ENCODE assay signal across 1 cellular context in genomic region chr1:209062863-209063262, GRCh38.
A peak's percentile ranks its signal among the peaks of the same experiment; 100 is the strongest.
TF ChIP-seq lines count a peak whose summit lies in the region.

No MANE protein-coding gene starts in this region.

TF ChIP-seq in GM12878, 131 proteins besides CTCF, POLR2A, EP300 and RAD21 (continued from another document):
- no peak for TF ChIP-seq USF2 (IDR thresholded peaks at IDR 0.05; ENCODE audit: borderline replicate concordance, low read depth, low read length)
- no peak for TF ChIP-seq MYC (IDR thresholded peaks at IDR 0.05; ENCODE audit: insufficient read depth, insufficient read length, insufficient replicate concordance, low read length, severe bottlenecking)
- TF ChIP-seq NFIC (IDR thresholded peaks at IDR 0.05; ENCODE audit: low read depth, low read length): peak; percentile 42; the same call in 1 of the 2 replicates
- TF ChIP-seq BACH1 (IDR thresholded peaks at IDR 0.05; ENCODE audit: borderline replicate concordance): no peak
- no peak for TF ChIP-seq ZNF274 (IDR thresholded peaks at IDR 0.05; ENCODE audit: insufficient read depth, insufficient read length)
- TF ChIP-seq MYB (IDR thresholded peaks at IDR 0.05; ENCODE audit: borderline replicate concordance, low read depth, low read length): no peak
- 0 out of 2 replicates have a peak, but pooled peaks have one; percentile 28 for TF ChIP-seq CREB1 (IDR thresholded peaks at IDR 0.05; ENCODE audit: low read depth)
- peak; percentile 75; the same call in 1 of the 2 replicates for TF ChIP-seq FOXM1 (IDR thresholded peaks at IDR 0.05; ENCODE audit: low read depth, low read length)
- no peak for TF ChIP-seq ESRRA (IDR thresholded peaks at IDR 0.05; ENCODE audit: low read length)
- no peak for TF ChIP-seq RELA (IDR thresholded peaks at IDR 0.05; ENCODE audit: borderline replicate concordance, partially characterized antibody)
- no peak for TF ChIP-seq POLR2AphosphoS2 (IDR thresholded peaks at IDR 0.05; ENCODE audit: low read depth, low read length)
- TF ChIP-seq SMARCA5 (IDR thresholded peaks at IDR 0.05): no peak
- 0 out of 2 replicates have a peak, but pooled peaks have one; percentile 39 for TF ChIP-seq ATF2 (IDR thresholded peaks at IDR 0.05; ENCODE audit: low read length)
- no peak for TF ChIP-seq NBN (IDR thresholded peaks at IDR 0.05)
- no peak for TF ChIP-seq CHD4 (IDR thresholded peaks at IDR 0.05)
- peak; percentile 47 for TF ChIP-seq EED (IDR thresholded peaks at IDR 0.05; ENCODE audit: low read depth)
- TF ChIP-seq ETV6 (conservative IDR thresholded peaks at IDR 0.05 in 1 of 2, IDR thresholded peaks at IDR 0.05 in 1 of 2; ENCODE audit: borderline replicate concordance in 1 of 2, low read depth in 1 of 2): no peak
- TF ChIP-seq BCL3 (IDR thresholded peaks at IDR 0.05; ENCODE audit: borderline replicate concordance, insufficient read depth, low read depth, low read length, poor library complexity, severe bottlenecking): no peak
- TF ChIP-seq CBX5 (IDR thresholded peaks at IDR 0.05; ENCODE audit: low read depth): no peak
- no peak for TF ChIP-seq STAT3 (IDR thresholded peaks at IDR 0.05; ENCODE audit: low read depth, low read length)
- no peak for TF ChIP-seq RBBP5 (conservative IDR thresholded peaks at IDR 0.05)
- no peak for TF ChIP-seq NR2F1 (conservative IDR thresholded peaks at IDR 0.05)
- no peak for TF ChIP-seq ZNF622 (IDR thresholded peaks at IDR 0.05)
- no peak for TF ChIP-seq TBL1XR1 (IDR thresholded peaks at IDR 0.05; ENCODE audit: low read depth, low read length)
TF ChIP-seq in GM12878: peak in this region for 11.
